18 cellular contexts compared by ENCODE assay signal in genomic region chr9:127654619-127655018, GRCh38. TPM values are rescaled to one million over a fixed set of nuclear protein-coding genes. Genes with fewer than 3 reads are reported as not detected.
"Had no signal": no experiment of that assay in that cellular context is flagged by ENCODE, and none has a peak within 500 bp of the region (broad histone marks: within the 10 kb centered on the region; RNA-seq: fewer than 3 reads in every experiment).

No MANE protein-coding gene starts in this region.

- H3K27me3 ChIP-seq: breast epithelium, esophagus muscularis mucosa, gastrocnemius medialis, tibial artery, uterus had no signal

- H3K4me1 Mint-ChIP-seq: naive thymus-derived CD4-positive, alpha-beta T cell had no signal

- H3K9me3 Mint-ChIP-seq: activated T-cell treated with anti-CD3 and anti-CD28 coated beads, Interleukin-2, amount 50 U/mL, for 24 hours; naive thymus-derived CD4-positive, alpha-beta T cell had no signal

- H3K27ac ChIP-seq: breast epithelium, esophagus muscularis mucosa, gastrocnemius medialis, skin epidermis, tibial artery, uterus had no signal

- H3K4me3 Mint-ChIP-seq: activated CD8-positive, alpha-beta memory T cell treated with anti-CD3 and anti-CD28 coated beads, Interleukin-2, amount 10 ng/mL, durations not matched to agents 7 days and 5 days; activated naive CD8-positive, alpha-beta T cell; activated T-cell treated with anti-CD3 and anti-CD28 coated beads, Interleukin-2, amount 50 U/mL, for 24 hours; naive thymus-derived CD4-positive, alpha-beta T cell had no signal

- H3K4me3 ChIP-seq: breast epithelium, esophagus muscularis mucosa, gastrocnemius medialis, skin epidermis, tibial artery, uterus had no signal

- H3K4me1 ChIP-seq: breast epithelium, esophagus muscularis mucosa, gastrocnemius medialis, tibial artery, uterus had no signal

- ATAC-seq: activated CD8-positive, alpha-beta memory T cell treated with anti-CD3 and anti-CD28 coated beads, Interleukin-2, amount 10 ng/mL, durations not matched to agents 7 days and 5 days; gastrocnemius medialis; naive thymus-derived CD4-positive, alpha-beta T cell had no signal

- H3K27me3 Mint-ChIP-seq: activated CD8-positive, alpha-beta memory T cell treated with anti-CD3 and anti-CD28 coated beads, Interleukin-2, amount 10 ng/mL, durations not matched to agents 7 days and 5 days; activated naive CD8-positive, alpha-beta T cell; activated T-cell treated with anti-CD3 and anti-CD28 coated beads, Interleukin-2, amount 50 U/mL, for 24 hours; naive thymus-derived CD4-positive, alpha-beta T cell had no signal

- H3K27ac Mint-ChIP-seq: activated CD8-positive, alpha-beta memory T cell treated with anti-CD3 and anti-CD28 coated beads, Interleukin-2, amount 10 ng/mL, durations not matched to agents 7 days and 5 days; activated naive CD8-positive, alpha-beta T cell; activated T-cell treated with anti-CD3 and anti-CD28 coated beads, Interleukin-2, amount 50 U/mL, for 24 hours; naive thymus-derived CD4-positive, alpha-beta T cell had no signal

- DNase-seq: activated CD4-positive, alpha-beta T cell treated with anti-CD3 and anti-CD28 coated beads, Interleukin-2, amount 50 U/mL, for 48 hours; activated CD4-positive, CD25-positive, alpha-beta regulatory T cell treated with anti-CD3 and anti-CD28 coated beads, Interleukin-2, amount 50 U/mL, for 72 hours; activated CD8-positive, alpha-beta memory T cell treated with anti-CD3 and anti-CD28 coated beads, Interleukin-2, amount 10 ng/mL, durations not matched to agents 7 days and 5 days; activated effector memory CD4-positive, alpha-beta T cell treated with anti-CD3 and anti-CD28 coated beads, Interleukin-2, amount 50 U/mL, for 16 hours; activated T-cell treated with anti-CD3 and anti-CD28 coated beads, Interleukin-2, amount 50 U/mL, for 24 hours; gastrocnemius medialis; naive thymus-derived CD4-positive, alpha-beta T cell; tibial artery; uterus had no signal

- H3K36me3 ChIP-seq: breast epithelium, uterus had no signal

- FAIRE-seq: endometrium had no signal

- H3K36me3 Mint-ChIP-seq: activated CD8-positive, alpha-beta memory T cell treated with anti-CD3 and anti-CD28 coated beads, Interleukin-2, amount 10 ng/mL, durations not matched to agents 7 days and 5 days had no signal

- H3K9me3 ChIP-seq: breast epithelium, esophagus muscularis mucosa, gastrocnemius medialis, tibial artery, uterus had no signal

RNA-seq across cellular contexts. Expression of gene CFAP157, which starts 52.2 kb away (rescaled TPM):
- total RNA-seq: activated CD8-positive, alpha-beta memory T cell treated with anti-CD3 and anti-CD28 coated beads, Interleukin-2, amount 10 ng/mL, durations not matched to agents 7 days and 5 days; chondrocyte; gastrocnemius medialis; lung microvascular endothelial cell; mononuclear cell; T-helper 2 cell treated with Interferon-gamma antibody and Interleukin-4, amounts not matched to agents 100 ng/mL and 5 ng/mL, for 36 hours had no signal
